Comparison of ENCODE assay signal across 1 cellular context in the genomic region with DNA sequence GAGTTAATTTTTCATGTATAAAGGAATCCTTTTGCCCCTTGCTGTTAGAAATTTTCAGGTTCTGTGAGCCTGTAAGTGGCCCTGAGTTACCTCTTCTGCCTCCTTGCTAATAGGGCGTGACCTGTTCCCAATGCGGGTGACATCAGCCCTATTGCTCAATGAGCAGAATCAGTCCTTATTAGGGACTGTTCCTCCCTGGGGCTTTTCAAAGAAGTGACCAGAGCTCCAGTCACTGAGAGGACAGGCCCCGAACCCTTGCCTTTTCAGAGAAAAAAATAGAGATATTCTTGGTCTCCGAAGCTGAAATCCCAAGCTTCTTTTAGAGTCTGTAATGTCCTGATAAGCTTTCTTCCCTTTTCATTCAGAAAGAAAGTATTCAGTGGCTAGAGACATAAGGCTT.
TF ChIP-seq lines count a peak whose summit lies in the region.

No MANE protein-coding gene starts in this region.

TF ChIP-seq in K562, 482 proteins besides CTCF, POLR2A, EP300 and RAD21:
- TF ChIP-seq MCM3 (IDR thresholded peaks at IDR 0.05) (no peak), ZNF239 (CRISPR knock-in tag; IDR thresholded peaks at IDR 0.05) (peak; percentile 55; the same call in 1 of the 2 replicates), CEBPG (CRISPR knock-in tag; IDR thresholded peaks at IDR 0.05) (no peak), CEBPG (tag; conservative IDR thresholded peaks at IDR 0.05 in 1 of 2, IDR thresholded peaks at IDR 0.05 in 1 of 2) (0 out of 4 replicates have a peak, but pooled peaks of 1 of the 2 experiments have one; percentile 32)
